In the genomic region with DNA sequence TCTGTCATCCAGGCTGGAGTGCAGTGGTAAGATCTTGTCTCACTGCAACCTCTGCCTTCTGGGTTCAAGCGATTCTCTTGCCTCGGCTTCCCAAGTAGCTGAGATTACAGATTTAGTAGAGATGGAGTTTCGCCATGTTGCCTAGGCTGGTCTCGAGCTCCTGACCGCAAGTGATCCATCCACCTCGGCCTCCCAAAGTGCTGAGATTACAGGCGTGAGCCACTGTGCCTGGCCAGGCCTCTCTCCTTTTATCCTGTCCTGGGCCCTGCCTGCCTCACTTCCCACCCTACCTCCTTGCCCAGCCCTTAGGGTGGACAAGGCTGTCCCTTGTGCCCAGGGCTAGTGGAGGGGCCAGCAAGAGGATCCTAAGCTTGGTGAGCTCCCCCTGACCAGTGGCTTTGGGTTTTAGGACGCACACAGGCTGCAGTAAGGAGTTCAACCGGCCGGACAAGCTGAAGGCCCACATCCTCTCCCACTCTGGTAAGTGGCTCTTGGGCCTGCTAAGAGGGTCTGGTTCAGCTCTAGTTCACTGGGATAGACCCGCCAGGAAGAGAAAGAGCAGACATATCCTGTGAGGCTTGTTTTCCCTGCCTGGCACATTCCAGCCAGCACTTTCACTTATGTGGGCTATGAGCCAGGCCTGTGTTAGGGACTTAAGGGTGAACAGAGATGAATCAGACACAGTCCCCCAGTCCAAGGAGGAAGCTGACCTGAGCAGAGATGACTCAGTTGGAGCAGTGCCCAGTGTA, we compare ENCODE assay signal across 10 cellular contexts. TPM values are rescaled to one million over a fixed set of nuclear protein-coding genes. Genes with fewer than 3 reads are reported as not detected.
DNase-seq lines count a peak whose midpoint lies in the region; ATAC-seq and TF ChIP-seq lines count a peak whose summit lies in the region.
"Had no signal": no experiment of that assay in that cellular context is flagged by ENCODE, and none has a peak within 500 bp of the region (broad histone marks: within the 10 kb centered on the region; RNA-seq: fewer than 3 reads in every experiment).

No MANE protein-coding gene starts in this region.

- DNase-seq in ACHN = peak; percentile 93
- DNase-seq in choroid plexus epithelial cell (ENCODE audit: low read depth) = peak; percentile 94
- DNase-seq in mesendoderm = peak; percentile 34
- DNase-seq in activated effector memory CD4-positive, alpha-beta T cell treated with anti-CD3 and anti-CD28 coated beads, Interleukin-2, amount 50 U/mL, for 16 hours = no peak
- DNase-seq in activated T-cell treated with anti-CD3 and anti-CD28 coated beads, Interleukin-2, amount 50 U/mL, for 72 hours = no peak
- no peak for DNase-seq in activated CD8-positive, alpha-beta memory T cell treated with anti-CD3 and anti-CD28 coated beads, Interleukin-2, amount 50 U/mL, for 4 hours
- no peak for DNase-seq in D341Med (ENCODE audit: low spot score)
- DNase-seq: NCI-H1417 had no signal

- H3K4me2 ChIP-seq in mesendoderm (ENCODE audit: low read length) = no peak overlapping the region

- peaks cover 1% of the 10 kb centered on the region for H3K36me3 ChIP-seq in mesendoderm (ENCODE audit: control insufficient read depth, insufficient read depth, low read length)

- peak; percentile 71; the same call in 1 of the 2 replicates for TF ChIP-seq EP300 in Ishikawa (IDR thresholded peaks at IDR 0.05; ENCODE audit: borderline replicate concordance)

- H3K4me3 Mint-ChIP-seq in activated T-cell treated with anti-CD3 and anti-CD28 coated beads, Interleukin-2, amount 50 U/mL, for 72 hours = no peak overlapping the region
- H3K4me3 Mint-ChIP-seq: central memory CD8-positive, alpha-beta T cell had no signal

- H2BK120ac ChIP-seq in mesendoderm (ENCODE audit: low read depth, low read length) = no peak overlapping the region

- in situ Hi-C loops in ACHN (cut with HindIII; ENCODE audit: low pct_ligation_motif_present, low pct_unique_long_range_greater_than_20kb, low sequenced_read_pairs) = no loop called here

- H2BK15ac ChIP-seq in mesendoderm (replicated peaks; ENCODE audit: low read depth) = no peak overlapping the region

- no peaks in the 10 kb centered on the region for H3K9me3 Mint-ChIP-seq in activated T-cell treated with anti-CD3 and anti-CD28 coated beads, Interleukin-2, amount 50 U/mL, for 72 hours
- H3K9me3 Mint-ChIP-seq: central memory CD8-positive, alpha-beta T cell had no signal

- no peak overlapping the region for H3K18ac ChIP-seq in mesendoderm (ENCODE audit: low read length)

- H3K4me1 Mint-ChIP-seq in activated T-cell treated with anti-CD3 and anti-CD28 coated beads, Interleukin-2, amount 50 U/mL, for 72 hours (ENCODE audit: low read depth) = no peaks in the 10 kb centered on the region

- no peak overlapping the region for H3K56ac ChIP-seq in mesendoderm (ENCODE audit: low read length)

- no peak overlapping the region for H3K4me3 ChIP-seq in choroid plexus epithelial cell (ENCODE audit: low read depth, low read length)
- H3K4me3 ChIP-seq in mesendoderm (ENCODE audit: low read length) = no peak overlapping the region

- H3K27me3 Mint-ChIP-seq in activated T-cell treated with anti-CD3 and anti-CD28 coated beads, Interleukin-2, amount 50 U/mL, for 72 hours (ENCODE audit: low read depth) = no peaks in the 10 kb centered on the region
- H3K27me3 Mint-ChIP-seq: central memory CD8-positive, alpha-beta T cell had no signal

- H2AK5ac ChIP-seq in mesendoderm (ENCODE audit: low read length) = no peak overlapping the region

- H3K4me1 ChIP-seq in mesendoderm (ENCODE audit: control insufficient read depth, low read depth, low read length) = no peaks in the 10 kb centered on the region

- no peak overlapping the region for H3K27ac Mint-ChIP-seq in activated T-cell treated with anti-CD3 and anti-CD28 coated beads, Interleukin-2, amount 50 U/mL, for 72 hours

- no peak overlapping the region for H3K9ac ChIP-seq in mesendoderm (ENCODE audit: low read length)

- no peak overlapping the region for H4K8ac ChIP-seq in mesendoderm (ENCODE audit: low read depth, low read length)

- TF ChIP-seq CTCF in choroid plexus epithelial cell (conservative IDR thresholded peaks at IDR 0.05; ENCODE audit: low read depth, low read length) = no peak

- H3K79me1 ChIP-seq in mesendoderm (ENCODE audit: low read length) = no peaks in the 10 kb centered on the region

- H4K5ac ChIP-seq in mesendoderm (ENCODE audit: low read length) = no peak overlapping the region

- no peak for TF ChIP-seq RAD21 in Ishikawa (IDR thresholded peaks at IDR 0.05; ENCODE audit: low read depth)

- H3K4ac ChIP-seq in mesendoderm (ENCODE audit: low read depth, low read length) = no peak overlapping the region

- WGBS in mesendoderm (ENCODE audit: extremely low coverage, insufficient coverage, low lambda C conversion rate) = no CpG with 5 or more reads among the region's 11 CpGs

- no peaks in the 10 kb centered on the region for H3K27me3 ChIP-seq in mesendoderm (ENCODE audit: insufficient read depth, low read length, poor library complexity)

- H2BK5ac ChIP-seq in mesendoderm (ENCODE audit: low read length) = no peak overlapping the region

- no peak overlapping the region for H3K27ac ChIP-seq in mesendoderm (ENCODE audit: low read depth, low read length)

- ATAC-seq in activated T-cell treated with anti-CD3 and anti-CD28 coated beads, Interleukin-2, amount 50 U/mL, for 72 hours (replicated peaks in 1 of 2) = no peak

- no peaks in the 10 kb centered on the region for H3K79me2 ChIP-seq in mesendoderm (ENCODE audit: control insufficient read depth, insufficient read depth, low read length)

- H3K36me3 Mint-ChIP-seq in activated T-cell treated with anti-CD3 and anti-CD28 coated beads, Interleukin-2, amount 50 U/mL, for 72 hours (ENCODE audit: insufficient read depth in 2 of 2) = no peaks in the 10 kb centered on the region

- no peak overlapping the region for H3K23ac ChIP-seq in mesendoderm (ENCODE audit: low read length)

TF ChIP-seq in Ishikawa, 13 proteins besides CTCF, POLR2A, EP300 and RAD21:
- TF ChIP-seq EGR1 (IDR thresholded peaks at IDR 0.05) = no peak
- peak; percentile 95 for TF ChIP-seq NFIC (IDR thresholded peaks at IDR 0.05)
- no peak for TF ChIP-seq TAF1 (IDR thresholded peaks at IDR 0.05; ENCODE audit: low read depth)
- no peak for TF ChIP-seq FOXM1 (IDR thresholded peaks at IDR 0.05; ENCODE audit: borderline replicate concordance, low read depth)
- TF ChIP-seq CREB1 (IDR thresholded peaks at IDR 0.05; ENCODE audit: low read depth) = no peak
- no peak for TF ChIP-seq CEBPB (IDR thresholded peaks at IDR 0.05)
- TF ChIP-seq, protein P1, sequence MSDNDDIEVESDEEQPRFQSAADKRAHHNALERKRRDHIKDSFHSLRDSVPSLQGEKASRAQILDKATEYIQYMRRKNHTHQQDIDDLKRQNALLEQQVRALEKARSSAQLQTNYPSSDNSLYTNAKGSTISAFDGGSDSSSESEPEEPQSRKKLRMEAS (IDR thresholded peaks at IDR 0.05) = peak; percentile 28; the same call in 1 of the 2 replicates
- TF ChIP-seq YY1 (IDR thresholded peaks at IDR 0.05; ENCODE audit: low read depth) = peak; percentile 36; the same call in 1 of the 2 replicates
- peak; percentile 87 for TF ChIP-seq TEAD4 (IDR thresholded peaks at IDR 0.05)
- TF ChIP-seq TCF12 (IDR thresholded peaks at IDR 0.05; ENCODE audit: low read depth) = peak; percentile 63

RNA-seq across cellular contexts. Expression of a gene that starts 21.9 kb away (rescaled TPM):
- 58.2 TPM for polyA plus RNA-seq in mesendoderm (2013, experiment 1 of 2)
- polyA plus RNA-seq in mesendoderm (2013, experiment 2 of 2) = 60.2 TPM
- total RNA-seq in activated T-cell treated with anti-CD3 and anti-CD28 coated beads, Interleukin-2, amount 50 U/mL, for 72 hours = 100 to 1,000 TPM; 102 to 104 TPM

RNA-seq across cellular contexts. Expression of a gene that starts 57.5 kb away (rescaled TPM):
- polyA plus RNA-seq in mesendoderm (2013, experiment 1 of 2) = 3.3 TPM
- polyA plus RNA-seq in mesendoderm (2013, experiment 2 of 2) = 3.1 TPM
- 1 to 10 TPM; 3.0 to 3.3 TPM for total RNA-seq in activated T-cell treated with anti-CD3 and anti-CD28 coated beads, Interleukin-2, amount 50 U/mL, for 72 hours

Comparison
In these comparisons a context has a peak if more than half of its experiments do, and no peak if none do; other contexts are left out.
1. DNase-seq: peak in ACHN (single experiment), choroid plexus epithelial cell (single experiment) and mesendoderm (single experiment); none in activated effector memory CD4-positive, alpha-beta T cell treated with anti-CD3 and anti-CD28 coated beads, Interleukin-2, amount 50 U/mL, for 16 hours (single experiment), activated T-cell treated with anti-CD3 and anti-CD28 coated beads, Interleukin-2, amount 50 U/mL, for 72 hours (0 of 2), activated CD8-positive, alpha-beta memory T cell treated with anti-CD3 and anti-CD28 coated beads, Interleukin-2, amount 50 U/mL, for 4 hours (single experiment) and D341Med (single experiment).